Comparison of ENCODE assay signal across 9 cellular contexts in the genomic region with DNA sequence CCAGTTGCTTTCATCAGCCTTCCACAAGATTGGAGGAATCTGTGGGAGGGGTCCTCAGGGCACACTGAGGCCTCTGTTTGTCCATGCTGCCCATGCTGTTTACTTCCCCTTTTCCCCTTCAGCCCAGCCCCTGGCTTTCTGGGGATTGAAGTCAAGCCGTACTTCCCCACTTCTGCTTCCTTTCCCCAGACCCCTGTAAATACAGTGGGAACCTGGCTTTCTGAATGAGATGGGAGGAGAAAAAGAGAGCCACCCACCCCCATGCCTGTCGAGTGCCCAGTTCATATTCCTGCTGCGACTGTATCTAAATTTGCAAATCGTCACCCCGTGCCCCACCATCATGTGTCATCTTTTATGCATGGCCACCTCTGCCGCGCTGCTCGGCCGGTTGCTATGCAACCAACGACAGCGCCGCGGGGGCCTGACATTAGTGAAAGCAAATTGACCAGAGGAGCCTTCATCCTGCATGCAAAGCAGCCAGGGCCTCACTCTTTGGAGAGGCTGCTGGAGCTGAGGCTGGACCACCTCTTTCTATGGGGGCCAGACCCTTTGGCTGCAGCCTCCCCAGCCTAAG.
DNase-seq lines count a peak whose midpoint lies in the region; ATAC-seq and TF ChIP-seq lines count a peak whose summit lies in the region.
"Had no signal": no experiment of that assay in that cellular context is flagged by ENCODE, and none has a peak within 500 bp of the region (broad histone marks: within the 10 kb centered on the region; RNA-seq: fewer than 3 reads in every experiment).

No MANE protein-coding gene starts in this region.

- peaks cover 0 to 3% (median 0%) of the 10 kb centered on the region in 7 donors for H3K4me1 Mint-ChIP-seq in naive thymus-derived CD4-positive, alpha-beta T cell

- H3K79me2 ChIP-seq in parathyroid adenoma, result no peaks in the 10 kb centered on the region

- peak overlapping the region; percentile 38 for H2AFZ ChIP-seq in parathyroid adenoma

- no peak overlapping the region for H3K4me2 ChIP-seq in parathyroid adenoma (ENCODE audit: low read length)

- H3K4me1 ChIP-seq in parathyroid adenoma, result no peaks in the 10 kb centered on the region
- H3K4me1 ChIP-seq in naive thymus-derived CD4-positive, alpha-beta T cell (ENCODE audit: control insufficient read depth in 2 of 2, insufficient read depth in 2 of 2, low read length in 2 of 2), result no peaks in the 10 kb centered on the region

- intact Hi-C loops in sciatic nerve (cut with DNase I), result no loop called here
- intact Hi-C loops in naive thymus-derived CD4-positive, alpha-beta T cell (cut with micrococcal nuclease), result no loop called here

- H3K27me3 Mint-ChIP-seq in naive thymus-derived CD4-positive, alpha-beta T cell, result peaks cover 5 to 40% (median 24%) of the 10 kb centered on the region in 5 donors

- no peaks in the 10 kb centered on the region for H3K36me3 ChIP-seq in parathyroid adenoma (ENCODE audit: control insufficient read depth, insufficient read depth, low read length)
- no peaks in the 10 kb centered on the region for H3K36me3 ChIP-seq in naive thymus-derived CD4-positive, alpha-beta T cell (ENCODE audit: control insufficient read depth in 2 of 3, insufficient read depth in 3 of 3, low read length in 3 of 3)
- H3K36me3 ChIP-seq: thoracic aorta had no signal

- no peaks in the 10 kb centered on the region for H3K27me3 ChIP-seq in parathyroid adenoma (ENCODE audit: control insufficient read depth, insufficient read depth, low read length)
- H3K27me3 ChIP-seq in naive thymus-derived CD4-positive, alpha-beta T cell (ENCODE audit: control insufficient read depth in 2 of 2, insufficient read depth in 2 of 2, low read length in 2 of 2), result no peaks in the 10 kb centered on the region

- CTCF ChIA-PET in naive thymus-derived CD4-positive, alpha-beta T cell (lab: Charles Lee), result no interaction called here

- ATAC-seq in GM19324 (IDR thresholded peaks at IDR 0.05; ENCODE audit: low FRiP score, unreplicated experiment), result peak; percentile 75
- peak; percentile 68 for ATAC-seq in HG03097 (IDR thresholded peaks at IDR 0.05; ENCODE audit: low FRiP score, unreplicated experiment)
- ATAC-seq in sciatic nerve, result no peak
- ATAC-seq in naive thymus-derived CD4-positive, alpha-beta T cell, result no peak

- no peak overlapping the region for H3K9ac ChIP-seq in parathyroid adenoma

- DNase-seq in NCI-H526 (lab: John Stamatoyannopoulos, UW) (peak; percentile 96 to 98), mesenteric fat pad (ENCODE audit: low spot score) (no peak), superior temporal gyrus (ENCODE audit: extremely low spot score) (no peak), sciatic nerve (ENCODE audit: low spot score) (no peak)
- DNase-seq in naive thymus-derived CD4-positive, alpha-beta T cell, result no peak

- no peaks in the 10 kb centered on the region for H3K9me3 ChIP-seq in parathyroid adenoma (ENCODE audit: control insufficient read depth, low read length)
- H3K9me3 ChIP-seq in naive thymus-derived CD4-positive, alpha-beta T cell (ENCODE audit: control insufficient read depth in 2 of 3, low read length in 3 of 3), result no peaks in the 10 kb centered on the region
- H3K9me3 ChIP-seq: thoracic aorta had no signal

- H3K4me3 ChIP-seq in parathyroid adenoma (ENCODE audit: low read depth, low read length), result no peak overlapping the region
- no peak overlapping the region for H3K4me3 ChIP-seq in naive thymus-derived CD4-positive, alpha-beta T cell (ENCODE audit: low read length)
- H3K4me3 ChIP-seq: thoracic aorta had no signal

- no peak overlapping the region for H3K4me3 Mint-ChIP-seq in naive thymus-derived CD4-positive, alpha-beta T cell

- POLR2A ChIA-PET in naive thymus-derived CD4-positive, alpha-beta T cell (lab: Charles Lee), result no interaction called here

- H3K9me3 Mint-ChIP-seq in naive thymus-derived CD4-positive, alpha-beta T cell, result peaks cover 0 to 2% (median 0%) of the 10 kb centered on the region in 11 donors

- no peak overlapping the region for H3K27ac ChIP-seq in parathyroid adenoma
- H3K27ac ChIP-seq in naive thymus-derived CD4-positive, alpha-beta T cell (ENCODE audit: low read depth, low read length), result no peak overlapping the region
- H3K27ac ChIP-seq: thoracic aorta had no signal

- H3K36me3 Mint-ChIP-seq in naive thymus-derived CD4-positive, alpha-beta T cell, result peaks cover 0 to 3% (median 0%) of the 10 kb centered on the region in 5 donors

- no peak for TF ChIP-seq CTCF in parathyroid adenoma (IDR thresholded peaks at IDR 0.05)

- H3K27ac Mint-ChIP-seq in naive thymus-derived CD4-positive, alpha-beta T cell, result no peak overlapping the region

Comparison
In these comparisons a context has a peak if more than half of its experiments do, and no peak if none do; other contexts are left out.
1. ATAC-seq: peak in GM19324 (single experiment) and HG03097 (single experiment); none in sciatic nerve (single experiment) and naive thymus-derived CD4-positive, alpha-beta T cell (single experiment).
2. DNase-seq: peak in NCI-H526 (2 of 2); none in mesenteric fat pad (single experiment), superior temporal gyrus (single experiment), sciatic nerve (single experiment) and naive thymus-derived CD4-positive, alpha-beta T cell (0 of 9).